In the genomic region with DNA sequence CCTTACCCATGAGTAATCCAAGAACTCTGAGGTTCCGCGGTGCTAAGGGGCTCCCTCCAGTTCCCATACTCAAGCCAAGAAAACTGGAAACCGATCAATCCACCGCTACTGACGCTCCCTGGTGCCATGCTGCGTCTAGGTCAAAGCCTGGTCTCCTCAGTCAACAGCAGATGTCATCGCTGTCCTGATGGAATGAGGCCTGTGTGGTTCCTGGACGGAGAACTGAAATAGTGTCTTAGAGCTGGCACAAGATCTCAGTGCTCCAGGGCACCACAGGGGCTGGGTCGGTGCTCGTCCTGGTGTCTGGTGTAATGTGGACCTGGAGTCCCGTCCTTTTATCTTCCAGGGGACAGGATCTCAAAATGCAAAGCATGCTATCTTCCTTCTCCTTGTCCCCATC, we compare ENCODE assay signal across 1 cellular context.
TF ChIP-seq lines count a peak whose summit lies in the region.

No MANE protein-coding gene starts in this region.

TF ChIP-seq in H1, 55 proteins besides CTCF, POLR2A, EP300 and RAD21 (continued from another document):
- TF ChIP-seq SP4 (IDR thresholded peaks at IDR 0.05; ENCODE audit: low read length) (no peak), CHD2 (IDR thresholded peaks at IDR 0.05; ENCODE audit: low read length) (no peak), JUN (IDR thresholded peaks at IDR 0.05; ENCODE audit: low read depth, low read length) (no peak), BCL11A (IDR thresholded peaks at IDR 0.05; ENCODE audit: low read depth in 2 of 2, low read length in 2 of 2) (no peak), KDM5A (IDR thresholded peaks at IDR 0.05; ENCODE audit: low read length) (no peak), CEBPB (IDR thresholded peaks at IDR 0.05; ENCODE audit: low read depth, low read length) (no peak), SIN3A (conservative IDR thresholded peaks at IDR 0.05 in 1 of 2, IDR thresholded peaks at IDR 0.05 in 1 of 2; ENCODE audit: low read depth in 1 of 2, low read length in 2 of 2) (no peak), KDM4A (IDR thresholded peaks at IDR 0.05; ENCODE audit: low read depth, low read length, severe bottlenecking) (no peak), EGR1 (IDR thresholded peaks at IDR 0.05; ENCODE audit: borderline replicate concordance, low read depth, low read length) (no peak), PHF8 (conservative IDR thresholded peaks at IDR 0.05; ENCODE audit: low read depth, low read length) (no peak), EZH2 (IDR thresholded peaks at IDR 0.05; ENCODE audit: low read depth, low read length, severe bottlenecking) (no peak), TAF7 (optimal IDR thresholded peaks at IDR 0.05; ENCODE audit: borderline replicate concordance, low read depth, low read length) (no peak), POLR2AphosphoS5 (IDR thresholded peaks at IDR 0.05; ENCODE audit: low read depth, low read length) (no peak)
TF ChIP-seq in H1: peak in this region for 0.
